In genomic region chr1:195608883-195609282, GRCh38 we compare ENCODE assay signal across 1 cellular context.
TF ChIP-seq lines count a peak whose summit lies in the region.

No MANE protein-coding gene starts in this region.

TF ChIP-seq in GM23338, 12 proteins besides CTCF, POLR2A, EP300 and RAD21:
- TF ChIP-seq ZNF462 (CRISPR knock-in tag; IDR thresholded peaks at IDR 0.05) (no peak), EZH2phosphoT487 (IDR thresholded peaks at IDR 0.05; ENCODE audit: unreplicated experiment) (no peak), REST (IDR thresholded peaks at IDR 0.05; ENCODE audit: unreplicated experiment) (no peak), ETS1 (IDR thresholded peaks at IDR 0.05) (no peak), POLR2AphosphoS5 (IDR thresholded peaks at IDR 0.05; ENCODE audit: low read depth) (no peak), CREB1 (CRISPR knock-in tag; IDR thresholded peaks at IDR 0.05; ENCODE audit: low read depth) (no peak), JUNB (IDR thresholded peaks at IDR 0.05; ENCODE audit: unreplicated experiment) (no peak), EZH2 (IDR thresholded peaks at IDR 0.05; ENCODE audit: low read depth, unreplicated experiment) (no peak), NANOG (IDR thresholded peaks at IDR 0.05; ENCODE audit: borderline replicate concordance) (no peak)
TF ChIP-seq in GM23338: peak in this region for 0.
